Comparison of ENCODE assay signal across 19 cellular contexts in the genomic region with DNA sequence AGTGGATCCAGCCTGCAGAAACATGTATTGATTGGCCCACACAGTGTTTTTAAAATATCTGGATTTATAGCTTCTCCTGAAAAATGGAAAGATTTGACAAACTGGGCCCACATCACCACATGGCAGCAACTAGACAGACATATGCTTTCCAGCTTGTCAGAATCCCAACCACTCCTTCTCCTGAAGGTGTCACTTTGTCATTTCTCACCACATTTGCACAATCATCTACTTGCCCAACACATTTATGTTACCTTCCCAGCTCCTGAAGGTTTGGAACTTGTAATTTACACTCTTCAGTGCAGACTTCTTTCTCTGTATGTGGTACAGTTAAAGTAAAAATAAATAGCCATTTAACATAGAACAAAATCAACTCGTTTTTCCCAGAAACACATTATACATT.
DNase-seq lines count a peak whose midpoint lies in the region; TF ChIP-seq lines count a peak whose summit lies in the region.
"Had no signal": no experiment of that assay in that cellular context is flagged by ENCODE, and none has a peak within 500 bp of the region (broad histone marks: within the 10 kb centered on the region; RNA-seq: fewer than 3 reads in every experiment).

No MANE protein-coding gene starts in this region.

- H3K9me3 ChIP-seq in endodermal cell (ENCODE audit: control insufficient read depth, low read length): no peaks in the 10 kb centered on the region
- no peaks in the 10 kb centered on the region for H3K9me3 ChIP-seq in neural cell (ENCODE audit: low read length)
- H3K9me3 ChIP-seq: BLaER1, Caco-2 had no signal

- 86 to 93% methylated on average over 1 of the region's 1 CpG for WGBS in endodermal cell (ENCODE audit: insufficient coverage in 1 of 2, insufficient read length in 1 of 2), 2 experiments

- H3K27ac ChIP-seq in HL-60 (replicated peaks): no peak overlapping the region
- no peak overlapping the region for H3K27ac ChIP-seq in endodermal cell (ENCODE audit: low read depth, low read length)
- peak overlapping the region; percentile 21 for H3K27ac ChIP-seq in neural cell (ENCODE audit: low read length)
- H3K27ac ChIP-seq: BLaER1 had no signal

- H3K4me1 ChIP-seq in endodermal cell (ENCODE audit: control insufficient read depth, insufficient read depth, low read length): no peaks in the 10 kb centered on the region

- TF ChIP-seq CTCF in HL-60 (IDR thresholded peaks at IDR 0.05; ENCODE audit: insufficient read depth, low read length): no peak
- no peak for TF ChIP-seq CTCF in NB4 (IDR thresholded peaks at IDR 0.05; ENCODE audit: low read depth, low read length)
- no peak for TF ChIP-seq CTCF in endodermal cell (conservative IDR thresholded peaks at IDR 0.05)
- TF ChIP-seq CTCF in neural cell (IDR thresholded peaks at IDR 0.05; ENCODE audit: poor library complexity, severe bottlenecking): no peak
- TF ChIP-seq CTCF in foreskin fibroblast (IDR thresholded peaks at IDR 0.05; ENCODE audit: low read depth, low read length): no peak

- H3K36me3 Mint-ChIP-seq in endodermal cell (ENCODE audit: low read depth): peaks cover 8% of the 10 kb centered on the region

- H3K79me2 ChIP-seq in neural cell (replicated peaks; ENCODE audit: insufficient read depth, low read length): peaks cover 19% of the 10 kb centered on the region

- H3K4me3 Mint-ChIP-seq in endodermal cell: no peak overlapping the region

- peaks cover 14% of the 10 kb centered on the region for H3K4me1 Mint-ChIP-seq in endodermal cell

- no peaks in the 10 kb centered on the region for H3K9me3 Mint-ChIP-seq in endodermal cell
- H3K9me3 Mint-ChIP-seq: CD4-positive, alpha-beta memory T cell had no signal

- no peaks in the 10 kb centered on the region for H3K27me3 Mint-ChIP-seq in endodermal cell (ENCODE audit: insufficient read depth)
- H3K27me3 Mint-ChIP-seq: CD4-positive, alpha-beta memory T cell had no signal

- H4K20me1 ChIP-seq in neural cell (ENCODE audit: insufficient read depth): no peaks in the 10 kb centered on the region
- H4K20me1 ChIP-seq: BLaER1 had no signal

- TF ChIP-seq RAD21 in neural cell (conservative IDR thresholded peaks at IDR 0.05): no peak

- DNase-seq in HL-60 (ENCODE audit: low read depth in 1 of 2, low spot score in 1 of 2) (peak; percentile 4 to 49), NB4 (ENCODE audit: low read depth) (peak; percentile 4), endodermal cell (no peak), CD1c-positive myeloid dendritic cell (ENCODE audit: extremely low spot score) (no peak), glomerular visceral epithelial cell (ENCODE audit: extremely low spot score) (no peak), foreskin fibroblast (no peak)
- DNase-seq in stimulated activated CD4-positive, alpha-beta T cell treated with anti-CD3 and anti-CD28 coated beads, Interleukin-4, amount 100 ng/mL, for 1 hour: no peak
- DNase-seq: Caco-2; CD4-positive, alpha-beta memory T cell; DMS153; H7; KG1; NCI-H1417; NCI-H187; NCI-H446; NCI-H526 treated with DMSO at 0.1 percent for 48 hours; PC-3 had no signal

- H2AFZ ChIP-seq in neural cell (ENCODE audit: low read depth, low read length): no peak overlapping the region

- H3K9me2 ChIP-seq in neural cell (ENCODE audit: insufficient read depth, low read length): no peaks in the 10 kb centered on the region

- no peak overlapping the region for H3K4me3 ChIP-seq in HL-60 (replicated peaks; ENCODE audit: insufficient read depth, low read length)
- H3K4me3 ChIP-seq in NB4 (ENCODE audit: low read depth, low read length): no peak overlapping the region
- H3K4me3 ChIP-seq in endodermal cell (ENCODE audit: low read length): no peak overlapping the region
- no peak overlapping the region for H3K4me3 ChIP-seq in neural cell (ENCODE audit: low read length)
- no peak overlapping the region for H3K4me3 ChIP-seq in foreskin fibroblast (ENCODE audit: low read depth in 1 of 2, low read length in 2 of 2)
- H3K4me3 ChIP-seq: BLaER1 had no signal

- TF ChIP-seq EP300 in neural cell (conservative IDR thresholded peaks at IDR 0.05; ENCODE audit: poor library complexity, severe bottlenecking): no peak

- no peaks in the 10 kb centered on the region for H3K36me3 ChIP-seq in endodermal cell (ENCODE audit: control insufficient read depth, insufficient read depth, low read length)
- peaks cover 7% of the 10 kb centered on the region for H3K36me3 ChIP-seq in neural cell (ENCODE audit: insufficient read depth, low read length)

- no peaks in the 10 kb centered on the region for H3K27me3 ChIP-seq in HL-60 (ENCODE audit: insufficient read depth, poor library complexity, severe bottlenecking)
- H3K27me3 ChIP-seq in endodermal cell (ENCODE audit: control insufficient read depth, insufficient read depth, low read length, poor library complexity, severe bottlenecking): no peaks in the 10 kb centered on the region
- no peaks in the 10 kb centered on the region for H3K27me3 ChIP-seq in neural cell (ENCODE audit: insufficient read depth, low read depth, low read length)
- H3K27me3 ChIP-seq: BLaER1 had no signal

- H3F3A ChIP-seq in neural cell (ENCODE audit: insufficient read depth, low read length, poor library complexity, severe bottlenecking): no peaks in the 10 kb centered on the region

- peak overlapping the region; percentile 4 for H3K27ac Mint-ChIP-seq in endodermal cell

- TF ChIP-seq POLR2A in NB4 (IDR thresholded peaks at IDR 0.05; ENCODE audit: extremely low read depth, insufficient read length): no peak

- H3K4me2 ChIP-seq in neural cell (ENCODE audit: low read length): no peak overlapping the region
- H3K4me2 ChIP-seq: BLaER1 had no signal

- H3K9ac ChIP-seq in endodermal cell (ENCODE audit: extremely low read depth, low read length, poor library complexity, severe bottlenecking) (no peak overlapping the region), neural cell (ENCODE audit: low read length) (no peak overlapping the region)
- H3K9ac ChIP-seq: BLaER1 had no signal

TF ChIP-seq in neural cell, 6 proteins besides CTCF, POLR2A, EP300 and RAD21:
- TF ChIP-seq MXI1 (conservative IDR thresholded peaks at IDR 0.05; ENCODE audit: poor library complexity, severe bottlenecking): no peak
- TF ChIP-seq, protein P1, sequence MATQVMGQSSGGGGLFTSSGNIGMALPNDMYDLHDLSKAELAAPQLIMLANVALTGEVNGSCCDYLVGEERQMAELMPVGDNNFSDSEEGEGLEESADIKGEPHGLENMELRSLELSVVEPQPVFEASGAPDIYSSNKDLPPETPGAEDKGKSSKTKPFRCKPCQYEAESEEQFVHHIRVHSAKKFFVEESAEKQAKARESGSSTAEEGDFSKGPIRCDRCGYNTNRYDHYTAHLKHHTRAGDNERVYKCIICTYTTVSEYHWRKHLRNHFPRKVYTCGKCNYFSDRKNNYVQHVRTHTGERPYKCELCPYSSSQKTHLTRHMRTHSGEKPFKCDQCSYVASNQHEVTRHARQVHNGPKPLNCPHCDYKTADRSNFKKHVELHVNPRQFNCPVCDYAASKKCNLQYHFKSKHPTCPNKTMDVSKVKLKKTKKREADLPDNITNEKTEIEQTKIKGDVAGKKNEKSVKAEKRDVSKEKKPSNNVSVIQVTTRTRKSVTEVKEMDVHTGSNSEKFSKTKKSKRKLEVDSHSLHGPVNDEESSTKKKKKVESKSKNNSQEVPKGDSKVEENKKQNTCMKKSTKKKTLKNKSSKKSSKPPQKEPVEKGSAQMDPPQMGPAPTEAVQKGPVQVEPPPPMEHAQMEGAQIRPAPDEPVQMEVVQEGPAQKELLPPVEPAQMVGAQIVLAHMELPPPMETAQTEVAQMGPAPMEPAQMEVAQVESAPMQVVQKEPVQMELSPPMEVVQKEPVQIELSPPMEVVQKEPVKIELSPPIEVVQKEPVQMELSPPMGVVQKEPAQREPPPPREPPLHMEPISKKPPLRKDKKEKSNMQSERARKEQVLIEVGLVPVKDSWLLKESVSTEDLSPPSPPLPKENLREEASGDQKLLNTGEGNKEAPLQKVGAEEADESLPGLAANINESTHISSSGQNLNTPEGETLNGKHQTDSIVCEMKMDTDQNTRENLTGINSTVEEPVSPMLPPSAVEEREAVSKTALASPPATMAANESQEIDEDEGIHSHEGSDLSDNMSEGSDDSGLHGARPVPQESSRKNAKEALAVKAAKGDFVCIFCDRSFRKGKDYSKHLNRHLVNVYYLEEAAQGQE (IDR thresholded peaks at IDR 0.05; ENCODE audit: borderline replicate concordance): no peak
TF ChIP-seq in neural cell: peak in this region for 0.

Comparison
In these comparisons a context has a peak if more than half of its experiments do, and no peak if none do; other contexts are left out.
1. DNase-seq: peak in HL-60 (2 of 2) and NB4 (single experiment); none in endodermal cell (single experiment), stimulated activated CD4-positive, alpha-beta T cell treated with anti-CD3 and anti-CD28 coated beads, Interleukin-4, amount 100 ng/mL, for 1 hour (single experiment), CD1c-positive myeloid dendritic cell (single experiment), glomerular visceral epithelial cell (single experiment) and foreskin fibroblast (0 of 2).